8 cellular contexts compared by ENCODE assay signal in genomic region chr1:153658400-153659174, GRCh38. TPM values are rescaled to one million over a fixed set of nuclear protein-coding genes. Genes with fewer than 3 reads are reported as not detected.
A peak's percentile ranks its signal among the peaks of the same experiment; 100 is the strongest.
DNase-seq lines count a peak whose midpoint lies in the region; ATAC-seq, FAIRE-seq and TF ChIP-seq lines count a peak whose summit lies in the region.

SNAPIN (plus strand) TSS chr1:153658703; CDS start chr1:153658744, 41 bp downstream.

- peak within 1 kb of the TSS; percentile 92 for H3K4me3 Mint-ChIP-seq in WTC11
- H3K4me3 Mint-ChIP-seq in immature natural killer cell: peak within 1 kb of the TSS; percentile 92 to 97 (median 95)

- TF ChIP-seq POLR2A in spleen (IDR thresholded peaks at IDR 0.05): peak in 2 of 3 donors; percentile 18 to 56

- H3K4me1 ChIP-seq in spleen: peaks cover 9 to 32% (median 19%) of the 10 kb centered on the region in 6 donors

- CTCF ChIA-PET in WTC11 (lab: Charles Lee): interaction anchor here (0.6 to 1.4 kb wide), 5 partner anchors 31 to 310 kb away, joined by 3 to 6 read pairs (median 5); partner anchors contain the start of genes PGLYRP4 and S100A13

- intact Hi-C loops in spleen (cut with DNase I; ENCODE audit: low total_unique reads): no loop called here

- POLR2A ChIA-PET in WTC11 (lab: Charles Lee): interaction anchor here (0.6 to 2.4 kb wide), 3 partner anchors 9 to 25 kb away, joined by 3 to 11 read pairs (median 3); partner anchors contain the start of gene CHTOP

- H3K27ac Mint-ChIP-seq in WTC11: peak within 1 kb of the TSS; percentile 88
- peak within 1 kb of the TSS; percentile 85 to 95 (median 92) for H3K27ac Mint-ChIP-seq in immature natural killer cell

- H3K9me3 ChIP-seq in spleen: no peaks in the 10 kb centered on the region

- H3K27me3 ChIP-seq in bronchial epithelial cell (ENCODE audit: control insufficient read depth, insufficient read depth, low read length) (no peaks in the 10 kb centered on the region), spleen (replicated peaks in 1 of 7) (no peaks in the 10 kb centered on the region)

- WGBS in spleen, 5 donors: 2 to 3% (median 2%) methylated on average over 39 to 53 of the region's 53 CpGs

- FAIRE-seq in bronchial epithelial cell (lab: Jason Lieb, UNC): no peak

- H3K36me3 ChIP-seq in bronchial epithelial cell (ENCODE audit: control insufficient read depth, insufficient read depth, low read length) (peaks cover 17% of the 10 kb centered on the region), spleen (peaks cover 4 to 41% (median 31%) of the 10 kb centered on the region in 6 donors)

- peak; percentile 94 for DNase-seq in AG08395 (ENCODE audit: low spot score)
- peak; percentile 94 for DNase-seq in NCI-H2227 (lab: John Stamatoyannopoulos, UW; ENCODE audit: unreplicated experiment)
- DNase-seq in WTC11 (ENCODE audit: low spot score): peak; percentile 92
- peak; percentile 77 for DNase-seq in bronchial epithelial cell (ENCODE audit: low read depth)
- peak; percentile 86 to 88 (median 87) for DNase-seq in immature natural killer cell
- DNase-seq in spleen: peak; percentile 98

- peak within 1 kb of the TSS; percentile 85 to 99 (median 97) for H3K27ac ChIP-seq in spleen

- H3K36me3 Mint-ChIP-seq in WTC11 (peaks cover 34% of the 10 kb centered on the region), immature natural killer cell (peaks cover 11 to 14% (median 12%) of the 10 kb centered on the region in 3 donors)

- peaks cover 8% of the 10 kb centered on the region for H3K4me1 Mint-ChIP-seq in WTC11
- H3K4me1 Mint-ChIP-seq in immature natural killer cell: peaks cover 16 to 29% of the 10 kb centered on the region in 2 donors

- H3K4me3 ChIP-seq in bronchial epithelial cell (ENCODE audit: low read depth, low read length): peak within 1 kb of the TSS; percentile 72
- H3K4me3 ChIP-seq in spleen: peak within 1 kb of the TSS; percentile 65 to 88 (median 74)

- ATAC-seq in GM18907 (IDR thresholded peaks at IDR 0.05; ENCODE audit: unreplicated experiment): peak; percentile 89
- peak; percentile 91 for ATAC-seq in HG03139 (IDR thresholded peaks at IDR 0.05; ENCODE audit: unreplicated experiment)
- ATAC-seq in WTC11: peak; percentile 94

- TF ChIP-seq CTCF in WTC11 (IDR thresholded peaks at IDR 0.05): no peak
- TF ChIP-seq CTCF in bronchial epithelial cell (IDR thresholded peaks at IDR 0.05; ENCODE audit: insufficient read depth, low read length, severe bottlenecking): peak; percentile 27
- peak in 7 of 11 experiments; percentile 22 to 53 (median 36) for TF ChIP-seq CTCF in spleen (IDR thresholded peaks at IDR 0.05 in 8 of 11, conservative IDR thresholded peaks at IDR 0.05 in 3 of 11)

- H3K27me3 Mint-ChIP-seq in WTC11 (ENCODE audit: low read depth) (peaks cover 2% of the 10 kb centered on the region; the same call in 1 of the 2 replicates), immature natural killer cell (ENCODE audit: low read depth in 3 of 3) (peaks cover 0 to 6% (median 0%) of the 10 kb centered on the region in 3 donors)

- H3K9me3 Mint-ChIP-seq in WTC11: no peaks in the 10 kb centered on the region
- no peaks in the 10 kb centered on the region for H3K9me3 Mint-ChIP-seq in immature natural killer cell

TF ChIP-seq in WTC11, 78 proteins besides CTCF, POLR2A, EP300 and RAD21 (continues in another document):
- TF ChIP-seq EMX1 (CRISPR knock-in tag; IDR thresholded peaks at IDR 0.05): no peak
- no peak for TF ChIP-seq CDX4 (CRISPR knock-in tag; IDR thresholded peaks at IDR 0.05; ENCODE audit: borderline replicate concordance)
- TF ChIP-seq, protein P1, sequence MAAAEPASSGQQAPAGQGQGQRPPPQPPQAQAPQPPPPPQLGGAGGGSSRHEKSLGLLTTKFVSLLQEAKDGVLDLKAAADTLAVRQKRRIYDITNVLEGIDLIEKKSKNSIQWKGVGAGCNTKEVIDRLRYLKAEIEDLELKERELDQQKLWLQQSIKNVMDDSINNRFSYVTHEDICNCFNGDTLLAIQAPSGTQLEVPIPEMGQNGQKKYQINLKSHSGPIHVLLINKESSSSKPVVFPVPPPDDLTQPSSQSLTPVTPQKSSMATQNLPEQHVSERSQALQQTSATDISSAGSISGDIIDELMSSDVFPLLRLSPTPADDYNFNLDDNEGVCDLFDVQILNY (CRISPR knock-in tag; IDR thresholded peaks at IDR 0.05): peak; percentile 84
- TF ChIP-seq ETV6 (CRISPR knock-in tag; IDR thresholded peaks at IDR 0.05): no peak
- no peak for TF ChIP-seq NFYB (CRISPR knock-in tag; conservative IDR thresholded peaks at IDR 0.05; ENCODE audit: low read depth)
- TF ChIP-seq, protein P2, sequence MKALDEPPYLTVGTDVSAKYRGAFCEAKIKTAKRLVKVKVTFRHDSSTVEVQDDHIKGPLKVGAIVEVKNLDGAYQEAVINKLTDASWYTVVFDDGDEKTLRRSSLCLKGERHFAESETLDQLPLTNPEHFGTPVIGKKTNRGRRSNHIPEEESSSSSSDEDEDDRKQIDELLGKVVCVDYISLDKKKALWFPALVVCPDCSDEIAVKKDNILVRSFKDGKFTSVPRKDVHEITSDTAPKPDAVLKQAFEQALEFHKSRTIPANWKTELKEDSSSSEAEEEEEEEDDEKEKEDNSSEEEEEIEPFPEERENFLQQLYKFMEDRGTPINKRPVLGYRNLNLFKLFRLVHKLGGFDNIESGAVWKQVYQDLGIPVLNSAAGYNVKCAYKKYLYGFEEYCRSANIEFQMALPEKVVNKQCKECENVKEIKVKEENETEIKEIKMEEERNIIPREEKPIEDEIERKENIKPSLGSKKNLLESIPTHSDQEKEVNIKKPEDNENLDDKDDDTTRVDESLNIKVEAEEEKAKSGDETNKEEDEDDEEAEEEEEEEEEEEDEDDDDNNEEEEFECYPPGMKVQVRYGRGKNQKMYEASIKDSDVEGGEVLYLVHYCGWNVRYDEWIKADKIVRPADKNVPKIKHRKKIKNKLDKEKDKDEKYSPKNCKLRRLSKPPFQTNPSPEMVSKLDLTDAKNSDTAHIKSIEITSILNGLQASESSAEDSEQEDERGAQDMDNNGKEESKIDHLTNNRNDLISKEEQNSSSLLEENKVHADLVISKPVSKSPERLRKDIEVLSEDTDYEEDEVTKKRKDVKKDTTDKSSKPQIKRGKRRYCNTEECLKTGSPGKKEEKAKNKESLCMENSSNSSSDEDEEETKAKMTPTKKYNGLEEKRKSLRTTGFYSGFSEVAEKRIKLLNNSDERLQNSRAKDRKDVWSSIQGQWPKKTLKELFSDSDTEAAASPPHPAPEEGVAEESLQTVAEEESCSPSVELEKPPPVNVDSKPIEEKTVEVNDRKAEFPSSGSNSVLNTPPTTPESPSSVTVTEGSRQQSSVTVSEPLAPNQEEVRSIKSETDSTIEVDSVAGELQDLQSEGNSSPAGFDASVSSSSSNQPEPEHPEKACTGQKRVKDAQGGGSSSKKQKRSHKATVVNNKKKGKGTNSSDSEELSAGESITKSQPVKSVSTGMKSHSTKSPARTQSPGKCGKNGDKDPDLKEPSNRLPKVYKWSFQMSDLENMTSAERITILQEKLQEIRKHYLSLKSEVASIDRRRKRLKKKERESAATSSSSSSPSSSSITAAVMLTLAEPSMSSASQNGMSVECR (CRISPR knock-in tag; IDR thresholded peaks at IDR 0.05; ENCODE audit: borderline replicate concordance): no peak; the same call in 1 of the 2 replicates
- TF ChIP-seq GTF2I (CRISPR knock-in tag; conservative IDR thresholded peaks at IDR 0.05): no peak
- TF ChIP-seq SP1 (CRISPR knock-in tag; conservative IDR thresholded peaks at IDR 0.05): peak; percentile 78
- TF ChIP-seq FOXK1 (CRISPR knock-in tag; IDR thresholded peaks at IDR 0.05): peak; percentile 21; the same call in 1 of the 2 replicates
- TF ChIP-seq, protein P3, sequence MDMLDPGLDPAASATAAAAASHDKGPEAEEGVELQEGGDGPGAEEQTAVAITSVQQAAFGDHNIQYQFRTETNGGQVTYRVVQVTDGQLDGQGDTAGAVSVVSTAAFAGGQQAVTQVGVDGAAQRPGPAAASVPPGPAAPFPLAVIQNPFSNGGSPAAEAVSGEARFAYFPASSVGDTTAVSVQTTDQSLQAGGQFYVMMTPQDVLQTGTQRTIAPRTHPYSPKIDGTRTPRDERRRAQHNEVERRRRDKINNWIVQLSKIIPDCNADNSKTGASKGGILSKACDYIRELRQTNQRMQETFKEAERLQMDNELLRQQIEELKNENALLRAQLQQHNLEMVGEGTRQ (CRISPR knock-in tag; IDR thresholded peaks at IDR 0.05): peak; percentile 38; the same call in 1 of the 2 replicates
- no peak for TF ChIP-seq ATF1 (CRISPR knock-in tag; IDR thresholded peaks at IDR 0.05)
- no peak for TF ChIP-seq ZSCAN18 (CRISPR knock-in tag; IDR thresholded peaks at IDR 0.05)
- TF ChIP-seq ERG (CRISPR knock-in tag; IDR thresholded peaks at IDR 0.05): no peak

RNA-seq across cellular contexts. Expression of gene SNAPIN, which starts in this region (rescaled TPM):
- total RNA-seq in WTC11 (2021): 23.4 to 29.9 TPM (median 26.7 TPM) in 3 replicates
- 59.5 and 61.4 TPM in 2 replicates for total RNA-seq in bronchial epithelial cell
- polyA plus RNA-seq in immature natural killer cell: 100 to 1,000 TPM in 1 of 3 donors, 10 to 100 TPM in 2; 95.8 to 106 (median 96.0) TPM
- total RNA-seq in spleen: 10 to 100 TPM; 26.3 to 60.7 (median 33.5) TPM
- polyA plus RNA-seq in spleen: 10 to 100 TPM; 37.1 to 50.3 (median 44.9) TPM

Comparison
In these comparisons a context has a peak if more than half of its experiments do, and no peak if none do; other contexts are left out.
1. Peak in every context shown above with its lines: DNase-seq, ATAC-seq, H3K4me3 ChIP-seq and H3K27ac ChIP-seq.